Comparison of ENCODE assay signal across 8 cellular contexts in the genomic region with DNA sequence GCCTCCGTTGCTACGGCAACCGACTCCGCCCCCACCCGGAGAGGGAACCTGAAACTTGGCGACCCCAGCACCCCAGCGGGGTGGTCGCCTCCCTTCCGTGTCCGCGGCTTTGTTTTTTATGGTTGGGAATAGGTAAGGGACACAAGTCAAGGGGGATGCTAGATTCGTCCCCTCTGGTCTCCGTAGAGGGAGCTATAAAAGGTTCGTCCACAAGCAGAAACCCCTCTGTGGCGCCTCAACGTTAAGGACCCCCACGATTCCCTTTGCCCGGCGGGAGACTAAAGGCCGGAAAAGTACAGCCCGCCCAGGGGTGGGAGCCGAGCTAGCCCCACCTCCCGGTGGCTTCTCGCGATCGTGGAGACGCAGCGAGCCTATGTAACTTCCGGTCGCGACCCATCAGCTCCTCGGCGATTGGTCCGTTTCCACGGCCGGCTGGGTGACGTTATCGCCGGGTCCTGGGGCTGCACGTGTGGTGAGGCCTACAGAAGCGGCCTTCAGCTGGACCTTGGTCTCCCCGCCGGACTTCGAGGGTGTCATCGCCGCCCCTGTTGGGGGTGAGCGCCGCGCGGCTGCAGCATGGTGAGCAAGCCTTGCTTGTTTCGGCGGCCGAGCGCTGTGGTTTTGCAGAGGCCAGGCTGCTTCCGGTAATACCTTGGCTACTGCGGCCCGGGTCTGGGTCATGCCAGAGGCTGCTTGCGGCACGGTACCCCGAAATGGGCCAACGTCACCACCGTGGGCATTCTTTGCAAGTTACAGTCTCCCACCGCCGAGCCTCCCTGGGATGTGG. TPM values are rescaled to one million over a fixed set of nuclear protein-coding genes. Genes with fewer than 3 reads are reported as not detected.
DNase-seq lines count a peak whose midpoint lies in the region; ATAC-seq, FAIRE-seq and TF ChIP-seq lines count a peak whose summit lies in the region.

Gene LTV1, plus strand, starts transcription at position 437 of the 787 bp plus-strand sequence. Its CDS starts 140 bp downstream, at position 577.

- H3K27ac ChIP-seq in small intestine (ENCODE audit: low read depth in 1 of 2, low read length in 1 of 2) = peak within 1 kb of the TSS; percentile 92 to 97

- WGBS in small intestine, 3 donors = 0 to 1% (median 0%) methylated on average over 64 of the region's 64 CpGs

- POLR2A ChIA-PET in AG04449 (lab: Yijun Ruan, JAX) = interaction anchor here (0.6 to 1.8 kb wide), 9 partner anchors 40 to 268 kb away, joined by 3 to 9 read pairs (median 3); partner anchors contain the start of gene PLAGL1

- H3K27me3 ChIP-seq in bronchial epithelial cell (ENCODE audit: control insufficient read depth, insufficient read depth, low read length) (no peaks in the 10 kb centered on the region), small intestine (ENCODE audit: control insufficient read depth in 2 of 2, insufficient read depth in 2 of 2, low read length in 2 of 2) (no peaks in the 10 kb centered on the region)

- TF ChIP-seq CTCF in AG04449 (IDR thresholded peaks at IDR 0.05; ENCODE audit: insufficient read depth, low read length, missing control alignments) (no peak), WI38 (IDR thresholded peaks at IDR 0.05; ENCODE audit: low read depth, low read length) (no peak), bronchial epithelial cell (IDR thresholded peaks at IDR 0.05; ENCODE audit: insufficient read depth, low read length, severe bottlenecking) (no peak)

- DNase-seq in AG04449 (ENCODE audit: low read depth, low spot score) (peak; percentile 66), NCI-H2227 treated with DMSO at 0.1 percent for 48 hours (lab: John Stamatoyannopoulos, UW) (peak; percentile 95), bronchial epithelial cell (ENCODE audit: low read depth) (peak; percentile 85), iPS-NIHi11 (ENCODE audit: low spot score) (peak; percentile 99), small intestine (peak; percentile 97)

- peak within 1 kb of the TSS; percentile 99 for H3K4me3 ChIP-seq in AG04449 (ENCODE audit: low read depth, low read length)
- H3K4me3 ChIP-seq in WI38 (ENCODE audit: low read depth, low read length) = peak within 1 kb of the TSS; percentile 93
- H3K4me3 ChIP-seq in bronchial epithelial cell (ENCODE audit: low read depth, low read length) = peak within 1 kb of the TSS; percentile 95
- peak within 1 kb of the TSS; percentile 87 to 92 for H3K4me3 ChIP-seq in small intestine (ENCODE audit: low read depth in 1 of 2, low read length in 2 of 2)

- CTCF ChIA-PET in AG04449 (lab: Yijun Ruan, JAX) = interaction anchor here (0.8 to 4.2 kb wide), 4 partner anchors 12 to 268 kb away, joined by 3 to 33 read pairs (median 4); no protein-coding TSS in a partner anchor

- H3K36me3 ChIP-seq in bronchial epithelial cell (ENCODE audit: control insufficient read depth, insufficient read depth, low read length) = peaks cover 12% of the 10 kb centered on the region
- H3K36me3 ChIP-seq in small intestine (ENCODE audit: control insufficient read depth in 2 of 2, insufficient read depth in 2 of 2, low read length in 2 of 2) = peaks cover 8 to 13% of the 10 kb centered on the region in 2 donors

- ATAC-seq in GM18907 (IDR thresholded peaks at IDR 0.05; ENCODE audit: unreplicated experiment) = peak; percentile 100
- peak; percentile 99 for ATAC-seq in HG03159 (IDR thresholded peaks at IDR 0.05; ENCODE audit: unreplicated experiment)

- no peaks in the 10 kb centered on the region for H3K9me3 ChIP-seq in small intestine (ENCODE audit: control insufficient read depth, low read depth)

- peaks cover 4 to 5% of the 10 kb centered on the region in 2 donors for H3K4me1 ChIP-seq in small intestine (ENCODE audit: control insufficient read depth in 2 of 2, insufficient read depth in 1 of 2, low read depth in 1 of 2, low read length in 1 of 2)

- FAIRE-seq in bronchial epithelial cell (lab: Jason Lieb, UNC) (no peak), small intestine (lab: Jason Lieb, UNC) (no peak)

RNA-seq across cellular contexts. Expression of gene LTV1, which starts in this region (rescaled TPM):
- total RNA-seq in bronchial epithelial cell = 15.8 and 17.5 TPM in 2 replicates
- 10 to 100 TPM; 17.3 to 25.7 (median 17.7) TPM for polyA plus RNA-seq in small intestine

Comparison
In these comparisons a context has a peak if more than half of its experiments do, and no peak if none do; other contexts are left out.
1. Peak in every context shown above with its lines: DNase-seq, ATAC-seq, H3K4me3 ChIP-seq and H3K27ac ChIP-seq.